24 cellular contexts compared by ENCODE assay signal in genomic region chr14:92598549-92598905, GRCh38.
"Had no signal": no experiment of that assay in that cellular context is flagged by ENCODE, and none has a peak within 500 bp of the region (broad histone marks: within the 10 kb centered on the region; RNA-seq: fewer than 3 reads in every experiment).

No MANE protein-coding gene starts in this region.

- H3K4me3 Mint-ChIP-seq: activated CD4-positive, alpha-beta T cell treated with anti-CD3 and anti-CD28 coated beads, Interleukin-2, amount 10 ng/mL, durations not matched to agents 24 days and 14 days; activated CD8-positive, alpha-beta T cell treated with anti-CD3 and anti-CD28 coated beads, Interleukin-2, amount 10 ng/mL, durations not matched to agents 7 days and 5 days; dendritic cell treated with granulocyte-macrophage colony-stimulating factor and Interleukin-4, amounts not matched to agents 40 ng/mL and 50 ng/mL, for 4 days; type B pancreatic cell had no signal

- DNase-seq: activated CD4-positive, alpha-beta T cell treated with anti-CD3 and anti-CD28 coated beads, Interleukin-2, amount 10 ng/mL, durations not matched to agents 24 days and 14 days; activated CD8-positive, alpha-beta memory T cell treated with anti-CD3 and anti-CD28 coated beads, Interleukin-2, amount 50 U/mL, for 4 hours; activated CD8-positive, alpha-beta T cell treated with anti-CD3 and anti-CD28 coated beads, Interleukin-2, amount 10 ng/mL, durations not matched to agents 7 days and 5 days; activated effector memory CD4-positive, alpha-beta T cell treated with Interleukin-2 at 50 U/mL for 16 hours; activated naive CD4-positive, alpha-beta T cell treated with anti-CD3 and anti-CD28 coated beads, Interleukin-2, amount 50 U/mL, for 16 hours; activated T-cell treated with anti-CD3 and anti-CD28 coated beads, Interleukin-2, amount 50 U/mL, for 48 hours; adrenal gland; effector CD8-positive, alpha-beta T cell; foreskin melanocyte; glutamatergic neuron; hypothalamus; kidney; stimulated activated CD4-positive, alpha-beta T cell treated with anti-CD3 and anti-CD28 coated beads, Interleukin-12 subunit alpha, Interleukin-12 subunit beta, amount 100 ng/mL, for 4 hours; stimulated activated CD4-positive, alpha-beta T cell treated with anti-CD3 and anti-CD28 coated beads, Interleukin-1b, Interleukin-23, amount 100 ng/mL, for 48 hours; stimulated activated CD8-positive, alpha-beta memory T cell treated with anti-CD3 and anti-CD28 coated beads, Interleukin-4, amount 100 ng/mL, for 48 hours; stimulated activated naive CD4-positive, alpha-beta T cell treated with Interleukin-2 at 50 U/mL for 16 hours; T-helper 1 cell; T1000 had no signal

- H3K4me3 ChIP-seq: adrenal gland, left lung, prostate gland, right atrium auricular region, suprapubic skin had no signal

- H3K27ac Mint-ChIP-seq: activated CD4-positive, alpha-beta T cell treated with anti-CD3 and anti-CD28 coated beads, Interleukin-2, amount 10 ng/mL, durations not matched to agents 24 days and 14 days; type B pancreatic cell had no signal

- H3K27me3 Mint-ChIP-seq: dendritic cell treated with granulocyte-macrophage colony-stimulating factor and Interleukin-4, amounts not matched to agents 40 ng/mL and 50 ng/mL, for 4 days; type B pancreatic cell had no signal

- H3K36me3 Mint-ChIP-seq: type B pancreatic cell had no signal

- H3K9me3 Mint-ChIP-seq: activated CD4-positive, alpha-beta T cell treated with anti-CD3 and anti-CD28 coated beads, Interleukin-2, amount 10 ng/mL, durations not matched to agents 24 days and 14 days; dendritic cell treated with granulocyte-macrophage colony-stimulating factor and Interleukin-4, amounts not matched to agents 40 ng/mL and 50 ng/mL, for 4 days; type B pancreatic cell had no signal

- ATAC-seq: activated CD8-positive, alpha-beta T cell treated with anti-CD3 and anti-CD28 coated beads, Interleukin-2, amount 10 ng/mL, durations not matched to agents 7 days and 5 days; left lung had no signal
